Comparison of ENCODE assay signal across 20 cellular contexts in genomic region chr11:99920956-99921355, GRCh38.
"Had no signal": no experiment of that assay in that cellular context is flagged by ENCODE, and none has a peak within 500 bp of the region (broad histone marks: within the 10 kb centered on the region; RNA-seq: fewer than 3 reads in every experiment).

No MANE protein-coding gene starts in this region.

- H3K4me2 ChIP-seq: neural progenitor cell had no signal

- H3K9me3 ChIP-seq: prostate gland, thoracic aorta, upper lobe of left lung, uterus had no signal

- H3K9ac ChIP-seq: neural progenitor cell had no signal

- H2AFZ ChIP-seq: neural progenitor cell had no signal

- H3K27me3 ChIP-seq: dorsolateral prefrontal cortex, left lung, neural progenitor cell, right atrium auricular region, spleen, tibial nerve, upper lobe of left lung, uterus had no signal

- H3K4me3 ChIP-seq: dorsolateral prefrontal cortex, left lung, mucosa of descending colon, neural progenitor cell, prostate gland, right atrium auricular region, spleen, thoracic aorta, tibial nerve, upper lobe of left lung, uterus had no signal

- DNase-seq: dorsolateral prefrontal cortex; effector CD4-positive, alpha-beta T cell; head of caudate nucleus; left cardiac atrium; left lung; mesenchymal stem cell; mucosa of descending colon; naive thymus-derived CD4-positive, alpha-beta T cell; spleen; stimulated activated CD4-positive, alpha-beta T cell treated with anti-CD3 and anti-CD28 coated beads, Interleukin-4, amount 100 ng/mL, for 4 hours; stimulated activated naive CD8-positive, alpha-beta T cell treated with anti-CD3 and anti-CD28 coated beads, Interleukin-15, Interleukin-2, amounts not matched to agents 100 U/mL and 50 U/mL, for 24 hours; upper lobe of left lung; uterus had no signal

- ATAC-seq: left cardiac atrium; left lung; mucosa of descending colon; naive thymus-derived CD4-positive, alpha-beta T cell; sciatic nerve; stimulated activated memory B cell treated with anti-CD40 and anti-IgM and Interleukin-4, amounts not matched to agents 10 μg/mL and 1 μg/mL and 100 μg/mL, for 72 hours; stimulated activated naive CD8-positive, alpha-beta T cell treated with anti-CD3 and anti-CD28 coated beads, Interleukin-15, Interleukin-2, amounts not matched to agents 100 U/mL and 50 U/mL, for 24 hours had no signal

- H3K27ac ChIP-seq: dorsolateral prefrontal cortex, left lung, neural progenitor cell, prostate gland, right atrium auricular region, spleen, thoracic aorta, tibial nerve, upper lobe of left lung, uterus had no signal

- H3K4me1 ChIP-seq: left lung, prostate gland, right atrium auricular region, spleen, tibial nerve, upper lobe of left lung, uterus had no signal

- H3K36me3 ChIP-seq: left lung, neural progenitor cell, prostate gland, right atrium auricular region, spleen, thoracic aorta, tibial nerve, upper lobe of left lung, uterus had no signal
